ENCODE assay signal across 8 cellular contexts in genomic region chr12:120115692-120116442, GRCh38. TPM values are rescaled to one million over a fixed set of nuclear protein-coding genes. Genes with fewer than 3 reads are reported as not detected.
DNase-seq lines count a peak whose midpoint lies in the region; ATAC-seq lines count a peak whose summit lies in the region.

No MANE protein-coding gene starts in this region.

- peak; percentile 5 for ATAC-seq in HG03139 (IDR thresholded peaks at IDR 0.05; ENCODE audit: unreplicated experiment)
- no peak for ATAC-seq in effector memory CD8-positive, alpha-beta T cell (replicated peaks)
- ATAC-seq in naive B cell (ENCODE audit: low read depth in 2 of 2): no peak
- no peak for ATAC-seq in HG03469 (IDR thresholded peaks at IDR 0.05; ENCODE audit: unreplicated experiment)
- no peak for ATAC-seq in HG03342 (IDR thresholded peaks at IDR 0.05; ENCODE audit: unreplicated experiment)

- no peaks in the 10 kb centered on the region for H3K9me3 Mint-ChIP-seq in effector memory CD8-positive, alpha-beta T cell
- no peaks in the 10 kb centered on the region for H3K9me3 Mint-ChIP-seq in naive B cell

- in situ Hi-C loops in SK-MEL-5 (cut with HindIII; ENCODE audit: low pct_unique_long_range_greater_than_20kb, low sequenced_read_pairs): no loop called here

- peaks cover 59 to 72% of the 10 kb centered on the region in 2 donors for H3K4me1 Mint-ChIP-seq in effector memory CD8-positive, alpha-beta T cell (ENCODE audit: low read depth in 2 of 2)
- H3K4me1 Mint-ChIP-seq in naive B cell: peaks cover 65 to 75% (median 74%) of the 10 kb centered on the region in 3 donors

- peak overlapping the region; percentile 35 to 36 for H3K27ac Mint-ChIP-seq in effector memory CD8-positive, alpha-beta T cell
- H3K27ac Mint-ChIP-seq in naive B cell: peak overlapping the region; percentile 4 to 94 (median 89)

- DNase-seq in DMS79 treated with DMSO at 0.1 percent for 48 hours (lab: John Stamatoyannopoulos, UW) (peak; percentile 10), DMS79 (lab: John Stamatoyannopoulos, UW) (no peak), SK-MEL-5 (ENCODE audit: low read depth, low spot score) (peak; percentile 53), naive B cell (no peak)
- DNase-seq in effector memory CD8-positive, alpha-beta T cell: no peak

- peaks cover 47% of the 10 kb centered on the region for H3K36me3 Mint-ChIP-seq in effector memory CD8-positive, alpha-beta T cell (ENCODE audit: insufficient read depth)
- no peaks in the 10 kb centered on the region for H3K36me3 Mint-ChIP-seq in naive B cell

- no peaks in the 10 kb centered on the region for H3K27me3 Mint-ChIP-seq in effector memory CD8-positive, alpha-beta T cell
- no peaks in the 10 kb centered on the region for H3K27me3 Mint-ChIP-seq in naive B cell

- H3K4me3 Mint-ChIP-seq in effector memory CD8-positive, alpha-beta T cell: peak overlapping the region; percentile 71 to 78
- H3K4me3 Mint-ChIP-seq in naive B cell: peak overlapping the region; percentile 78 to 96 (median 94)

RNA-seq across cellular contexts. Expression of gene RAB35, which starts 0.7 kb away (rescaled TPM):
- 29.1 and 30.2 TPM in 2 replicates for total RNA-seq in SK-MEL-5 (2014; rRNA removed; shearing (Covaris generic))
- polyA plus RNA-seq in SK-MEL-5 (2015; cell fraction: cytosol; rRNA removed): 52.8 and 61.6 TPM in 2 replicates
- polyA plus RNA-seq in SK-MEL-5 (2015; cell fraction: nucleus; rRNA removed): 28.9 and 30.5 TPM in 2 replicates
- 10 to 100 TPM in 5 of 6 donors, 1 to 10 TPM in 1; 6.2 to 16.6 (median 14.6) TPM for polyA plus RNA-seq in naive B cell (ENCODE audit: low read depth in 6 of 6)

Comparison
In these comparisons a context has a peak if more than half of its experiments do, and no peak if none do; other contexts are left out.
1. DNase-seq: peak in DMS79 treated with DMSO at 0.1 percent for 48 hours (single experiment) and SK-MEL-5 (single experiment); none in DMS79 (single experiment), effector memory CD8-positive, alpha-beta T cell (0 of 3) and naive B cell (single experiment).